ENCODE assay signal across 8 cellular contexts in genomic region chr2:16552202-16552601, GRCh38.
"Had no signal": no experiment of that assay in that cellular context is flagged by ENCODE, and none has a peak within 500 bp of the region (broad histone marks: within the 10 kb centered on the region; RNA-seq: fewer than 3 reads in every experiment).

No MANE protein-coding gene starts in this region.

- DNase-seq: GDM1, GF-D8 had no signal

- FAIRE-seq: G401.6, GM12878, GM12891, GM12892, GM18507, GM19239 had no signal

- ATAC-seq: GM12878 had no signal

- H3K4me3 ChIP-seq: GM12878 had no signal
